8 cellular contexts compared by ENCODE assay signal in genomic region chr11:91876746-91877145, GRCh38.
"Had no signal": no experiment of that assay in that cellular context is flagged by ENCODE, and none has a peak within 500 bp of the region (broad histone marks: within the 10 kb centered on the region; RNA-seq: fewer than 3 reads in every experiment).

No MANE protein-coding gene starts in this region.

- ATAC-seq: GM12878 had no signal

- DNase-seq: GDM1, GF-D8 had no signal

- H3K4me3 ChIP-seq: GM12878 had no signal

- FAIRE-seq: G401.6, GM12878, GM12891, GM12892, GM18507, GM19239 had no signal
